In genomic region chr22:39520054-39520873, GRCh38 we compare ENCODE assay signal across 8 cellular contexts. TPM values are rescaled to one million over a fixed set of nuclear protein-coding genes. Genes with fewer than 3 reads are reported as not detected.
A peak's percentile ranks its signal among the peaks of the same experiment; 100 is the strongest.
DNase-seq lines count a peak whose midpoint lies in the region; ATAC-seq and TF ChIP-seq lines count a peak whose summit lies in the region.

A gene with protein sequence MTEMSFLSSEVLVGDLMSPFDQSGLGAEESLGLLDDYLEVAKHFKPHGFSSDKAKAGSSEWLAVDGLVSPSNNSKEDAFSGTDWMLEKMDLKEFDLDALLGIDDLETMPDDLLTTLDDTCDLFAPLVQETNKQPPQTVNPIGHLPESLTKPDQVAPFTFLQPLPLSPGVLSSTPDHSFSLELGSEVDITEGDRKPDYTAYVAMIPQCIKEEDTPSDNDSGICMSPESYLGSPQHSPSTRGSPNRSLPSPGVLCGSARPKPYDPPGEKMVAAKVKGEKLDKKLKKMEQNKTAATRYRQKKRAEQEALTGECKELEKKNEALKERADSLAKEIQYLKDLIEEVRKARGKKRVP (plus strand): TSS chr22:39520562. CDS start chr22:39521446, 884 bp downstream.

- no peaks in the 10 kb centered on the region for H3K27me3 Mint-ChIP-seq in activated naive CD8-positive, alpha-beta T cell

- CTCF ChIA-PET in GM10248 (lab: Yijun Ruan, JAX), result interaction anchor here (0.6 to 2.2 kb wide), 10 partner anchors 10 to 519 kb away, joined by 3 to 24 read pairs (median 4); partner anchors contain the start of gene MIEF1

- H3K27ac Mint-ChIP-seq in activated naive CD8-positive, alpha-beta T cell, result peak within 1 kb of the TSS; percentile 100

- DNase-seq in GM10248 (ENCODE audit: extremely low spot score), result peak; percentile 97
- DNase-seq in NCI-H1105 (lab: John Stamatoyannopoulos, UW), result peak; percentile 96
- peak; percentile 97 for DNase-seq in SKM-1 treated with dmso at 0.1 percent for 144 hours (lab: John Stamatoyannopoulos, UW; ENCODE audit: unreplicated experiment)
- peak; percentile 95 for DNase-seq in glomerular endothelial cell (ENCODE audit: extremely low read depth, low read depth, low spot score)
- DNase-seq in omental fat pad (ENCODE audit: low spot score), result peak; percentile 93
- DNase-seq in testis, result peak; percentile 99

- H3K4me3 Mint-ChIP-seq in activated naive CD8-positive, alpha-beta T cell, result peak within 1 kb of the TSS; percentile 96

- H3K9me3 ChIP-seq in testis, result no peaks in the 10 kb centered on the region

- H3K36me3 ChIP-seq in testis (ENCODE audit: low read depth, missing control alignments), result no peaks in the 10 kb centered on the region

- H3K4me3 ChIP-seq in testis, result peak within 1 kb of the TSS; percentile 95 to 99

- H3K36me3 Mint-ChIP-seq in activated naive CD8-positive, alpha-beta T cell, result peaks cover 18% of the 10 kb centered on the region

- peak within 1 kb of the TSS; percentile 98 to 99 for H3K27ac ChIP-seq in testis

- no peaks in the 10 kb centered on the region for H3K27me3 ChIP-seq in testis

- H3K4me1 ChIP-seq in testis, result peaks cover 47% of the 10 kb centered on the region

- ATAC-seq in HG02623 (IDR thresholded peaks at IDR 0.05; ENCODE audit: unreplicated experiment) (peak; percentile 71), omental fat pad (ENCODE audit: low FRiP score) (peak; percentile 91)

- peaks cover 48% of the 10 kb centered on the region for H3K4me1 Mint-ChIP-seq in activated naive CD8-positive, alpha-beta T cell (ENCODE audit: low read depth)

- peak; percentile 77 for TF ChIP-seq POLR2A in testis (IDR thresholded peaks at IDR 0.05)

- POLR2A ChIA-PET in GM10248 (lab: Yijun Ruan, JAX), result interaction anchor here (0.6 to 2.2 kb wide), 24 partner anchors 8 to 1845 kb away, joined by 3 to 25 read pairs (median 5); partner anchors contain the start of genes CBX7, MIEF1, RPL3 and RPS19BP1

- WGBS in testis, 2 donors, result 0 to 1% methylated on average over 28 to 74 of the region's 74 CpGs

- intact Hi-C loops in testis (cut with DNase I; ENCODE audit: low total_unique reads), result loop anchor here (10.0 kb wide), 2 partner anchors 205 to 345 kb away; partner anchors contain the start of gene RPL3

- TF ChIP-seq CTCF in GM10248 (IDR thresholded peaks at IDR 0.05; ENCODE audit: control extremely low read depth, extremely low read depth, low read depth, missing control alignments) (no peak), omental fat pad (IDR thresholded peaks at IDR 0.05) (no peak), testis (IDR thresholded peaks at IDR 0.05) (peak in 1 of 3 experiments; percentile 3)

- no peaks in the 10 kb centered on the region for H3K9me3 Mint-ChIP-seq in activated naive CD8-positive, alpha-beta T cell (ENCODE audit: low read depth)

RNA-seq across cellular contexts. Expression of the gene that starts here (rescaled TPM):
- total RNA-seq in glomerular endothelial cell (169 and 207 TPM in 2 replicates), omental fat pad (100 to 1,000 TPM; 258 to 714 (median 610) TPM), testis (100 to 1,000 TPM; 192 to 228 TPM)
- 227 TPM for polyA plus RNA-seq in testis (ENCODE audit: insufficient read depth, low read depth, low replicate concordance)

Comparison
In these comparisons a context has a peak if more than half of its experiments do, and no peak if none do; other contexts are left out.
1. Peak in every context shown above with its lines: DNase-seq, ATAC-seq, H3K4me3 ChIP-seq and H3K27ac ChIP-seq.